Comparison of ENCODE assay signal across 9 cellular contexts in the genomic region with DNA sequence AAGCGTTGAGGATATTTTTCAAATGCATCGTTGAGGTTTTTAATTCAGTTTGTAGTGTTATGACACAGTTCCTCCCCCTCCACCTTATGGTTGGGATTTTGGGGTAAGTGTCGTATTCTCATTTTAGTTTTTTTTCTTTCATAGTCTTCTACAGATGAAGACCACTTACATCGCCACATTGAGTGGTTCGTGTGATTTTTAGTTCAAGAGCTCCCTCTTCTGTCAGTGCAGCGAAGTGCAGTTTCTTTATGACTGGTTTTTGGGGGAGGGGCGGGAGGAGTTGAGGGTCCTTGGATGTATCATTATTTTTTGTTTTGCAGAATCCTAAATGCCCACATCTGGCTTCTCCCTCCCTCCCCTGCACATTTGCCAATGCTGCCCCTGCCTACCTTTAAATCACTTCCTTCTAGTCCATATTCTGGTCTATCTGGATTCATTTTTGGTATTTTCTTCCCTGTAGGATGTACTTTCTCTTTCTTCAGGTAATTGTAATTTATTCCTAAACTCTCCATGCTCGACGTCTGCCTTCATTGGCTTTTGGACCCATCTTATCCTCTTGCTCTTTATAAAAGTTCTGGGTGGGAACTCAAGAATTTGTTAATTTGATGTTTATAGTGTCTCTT.
DNase-seq lines count a peak whose midpoint lies in the region; ATAC-seq and TF ChIP-seq lines count a peak whose summit lies in the region.
"Had no signal": no experiment of that assay in that cellular context is flagged by ENCODE, and none has a peak within 500 bp of the region (broad histone marks: within the 10 kb centered on the region; RNA-seq: fewer than 3 reads in every experiment).

No MANE protein-coding gene starts in this region.

- peak; percentile 93 for TF ChIP-seq CTCF in C4-2B (conservative IDR thresholded peaks at IDR 0.05)
- TF ChIP-seq CTCF in GM13977 (IDR thresholded peaks at IDR 0.05; ENCODE audit: extremely low read depth, insufficient read depth, missing control alignments), result peak; percentile 63

- no peaks in the 10 kb centered on the region for H3K9me3 Mint-ChIP-seq in activated naive CD8-positive, alpha-beta T cell treated with anti-CD3 and anti-CD28 coated beads, Interleukin-2, amount 50 U/mL, for 24 hours
- no peaks in the 10 kb centered on the region for H3K9me3 Mint-ChIP-seq in immature natural killer cell

- H3K27ac ChIP-seq in C4-2B, result no peak overlapping the region

- no peak overlapping the region for H3K4me3 Mint-ChIP-seq in activated naive CD8-positive, alpha-beta T cell treated with anti-CD3 and anti-CD28 coated beads, Interleukin-2, amount 50 U/mL, for 24 hours
- no peak overlapping the region for H3K4me3 Mint-ChIP-seq in immature natural killer cell
- H3K4me3 Mint-ChIP-seq: memory B cell had no signal

- H3K27me3 Mint-ChIP-seq in activated naive CD8-positive, alpha-beta T cell treated with anti-CD3 and anti-CD28 coated beads, Interleukin-2, amount 50 U/mL, for 24 hours, result peaks cover 22% of the 10 kb centered on the region
- H3K27me3 Mint-ChIP-seq in immature natural killer cell (ENCODE audit: low read depth in 3 of 3), result peaks cover 0 to 11% (median 2%) of the 10 kb centered on the region in 3 donors

- H3K4me1 Mint-ChIP-seq in activated naive CD8-positive, alpha-beta T cell treated with anti-CD3 and anti-CD28 coated beads, Interleukin-2, amount 50 U/mL, for 24 hours, result no peaks in the 10 kb centered on the region
- H3K4me1 Mint-ChIP-seq in immature natural killer cell, result no peaks in the 10 kb centered on the region
- H3K4me1 Mint-ChIP-seq: memory B cell had no signal

- peak; percentile 59 for DNase-seq in GM13977 (ENCODE audit: low spot score)
- peak; percentile 65 for DNase-seq in NCI-H2227 (lab: John Stamatoyannopoulos, UW; ENCODE audit: unreplicated experiment)
- DNase-seq in activated naive CD8-positive, alpha-beta T cell treated with anti-CD3 and anti-CD28 coated beads, Interleukin-2, amount 50 U/mL, for 24 hours, result peak; percentile 35
- DNase-seq in immature natural killer cell, result peak; percentile 6 to 16 (median 9)
- DNase-seq in superior temporal gyrus (ENCODE audit: extremely low spot score), result peak; percentile 58

- H3K36me3 Mint-ChIP-seq in activated naive CD8-positive, alpha-beta T cell treated with anti-CD3 and anti-CD28 coated beads, Interleukin-2, amount 50 U/mL, for 24 hours (ENCODE audit: low read depth), result no peaks in the 10 kb centered on the region
- no peaks in the 10 kb centered on the region for H3K36me3 Mint-ChIP-seq in immature natural killer cell

- H3K27ac Mint-ChIP-seq in activated naive CD8-positive, alpha-beta T cell treated with anti-CD3 and anti-CD28 coated beads, Interleukin-2, amount 50 U/mL, for 24 hours, result no peak overlapping the region
- H3K27ac Mint-ChIP-seq in immature natural killer cell, result no peak overlapping the region
- H3K27ac Mint-ChIP-seq: memory B cell had no signal

- ATAC-seq in activated naive CD8-positive, alpha-beta T cell treated with anti-CD3 and anti-CD28 coated beads, Interleukin-2, amount 50 U/mL, for 24 hours, result no peak
- ATAC-seq in GM21737 (IDR thresholded peaks at IDR 0.05; ENCODE audit: unreplicated experiment) (no peak), GM18517 (IDR thresholded peaks at IDR 0.05; ENCODE audit: unreplicated experiment) (no peak)

- in situ Hi-C loops in GM13977 (cut with MboI; ENCODE audit: low pct_unique_long_range_greater_than_20kb, low sequenced_read_pairs, unreplicated experiment), result loop anchor here (25.0 kb wide), 2 partner anchors 506 to 731 kb away; partner anchors contain the start of genes DNAJC11 and PLEKHG5

Comparison
In these comparisons a context has a peak if more than half of its experiments do, and no peak if none do; other contexts are left out.
1. DNase-seq: peak in every context shown above with its lines; median percentile 65 in NCI-H2227; 59 in GM13977; 58 in superior temporal gyrus; 35 in activated naive CD8-positive, alpha-beta T cell treated with anti-CD3 and anti-CD28 coated beads, Interleukin-2, amount 50 U/mL, for 24 hours; 9 in immature natural killer cell.